ENCODE assay signal across 1 cellular context in the genomic region with DNA sequence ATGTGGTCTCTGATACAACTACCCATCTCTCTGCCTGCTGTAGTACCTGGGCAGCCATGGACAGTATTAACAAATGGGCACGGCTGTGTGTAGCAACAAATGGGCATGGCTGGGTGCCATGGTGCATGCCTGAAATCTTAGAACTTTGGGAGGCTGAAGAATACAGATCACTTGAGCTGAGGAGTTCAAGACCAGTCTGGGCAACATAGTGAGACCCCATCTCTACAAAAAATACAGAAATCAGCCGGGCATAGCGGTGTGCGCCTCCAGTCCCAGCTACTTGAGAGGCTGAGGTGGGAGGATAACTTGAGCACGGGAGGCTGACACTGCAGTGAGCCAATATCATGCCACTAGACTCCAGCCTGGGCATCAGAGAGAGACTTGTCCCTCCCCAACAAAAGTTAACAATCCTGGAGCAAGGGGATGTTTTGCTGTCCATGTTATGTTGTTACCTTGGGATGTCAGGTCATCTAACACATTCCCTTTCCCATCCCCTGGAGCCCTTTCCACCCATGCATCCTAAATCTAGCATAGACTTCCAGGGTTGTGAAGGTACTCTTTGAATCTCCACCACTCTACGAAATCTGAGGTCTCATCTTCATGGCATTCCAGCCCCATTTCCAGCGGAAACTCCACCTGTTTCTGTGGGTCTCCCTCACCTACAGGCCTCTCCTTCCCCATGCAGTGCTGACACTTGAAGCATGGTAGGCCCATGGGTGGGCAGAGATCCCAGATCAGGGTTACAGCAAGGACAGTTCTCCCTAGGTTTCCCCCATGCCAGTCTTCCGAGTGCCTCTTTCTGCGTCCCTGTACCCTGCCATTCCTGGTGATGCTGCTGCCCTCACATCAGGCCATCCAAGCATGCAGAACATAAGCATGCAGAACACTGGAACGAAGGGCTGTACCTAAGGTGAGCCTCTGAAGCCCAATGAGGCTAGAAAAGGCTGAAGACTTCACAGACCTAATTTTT.
A peak's percentile ranks its signal among the peaks of the same experiment; 100 is the strongest.
TF ChIP-seq lines count a peak whose summit lies in the region.

No MANE protein-coding gene starts in this region.

TF ChIP-seq in K562, 482 proteins besides CTCF, POLR2A, EP300 and RAD21 (continued from another document and continues in another):
- TF ChIP-seq, protein P1, sequence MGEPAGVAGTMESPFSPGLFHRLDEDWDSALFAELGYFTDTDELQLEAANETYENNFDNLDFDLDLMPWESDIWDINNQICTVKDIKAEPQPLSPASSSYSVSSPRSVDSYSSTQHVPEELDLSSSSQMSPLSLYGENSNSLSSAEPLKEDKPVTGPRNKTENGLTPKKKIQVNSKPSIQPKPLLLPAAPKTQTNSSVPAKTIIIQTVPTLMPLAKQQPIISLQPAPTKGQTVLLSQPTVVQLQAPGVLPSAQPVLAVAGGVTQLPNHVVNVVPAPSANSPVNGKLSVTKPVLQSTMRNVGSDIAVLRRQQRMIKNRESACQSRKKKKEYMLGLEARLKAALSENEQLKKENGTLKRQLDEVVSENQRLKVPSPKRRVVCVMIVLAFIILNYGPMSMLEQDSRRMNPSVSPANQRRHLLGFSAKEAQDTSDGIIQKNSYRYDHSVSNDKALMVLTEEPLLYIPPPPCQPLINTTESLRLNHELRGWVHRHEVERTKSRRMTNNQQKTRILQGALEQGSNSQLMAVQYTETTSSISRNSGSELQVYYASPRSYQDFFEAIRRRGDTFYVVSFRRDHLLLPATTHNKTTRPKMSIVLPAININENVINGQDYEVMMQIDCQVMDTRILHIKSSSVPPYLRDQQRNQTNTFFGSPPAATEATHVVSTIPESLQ (CRISPR knock-in tag; IDR thresholded peaks at IDR 0.05), result no peak
- TF ChIP-seq THRAP3 (IDR thresholded peaks at IDR 0.05; ENCODE audit: borderline replicate concordance), result peak; percentile 85; the same call in 1 of the 2 replicates
- no peak for TF ChIP-seq ZNF79 (CRISPR knock-in tag; IDR thresholded peaks at IDR 0.05; ENCODE audit: low read depth)
- TF ChIP-seq, protein P2, sequence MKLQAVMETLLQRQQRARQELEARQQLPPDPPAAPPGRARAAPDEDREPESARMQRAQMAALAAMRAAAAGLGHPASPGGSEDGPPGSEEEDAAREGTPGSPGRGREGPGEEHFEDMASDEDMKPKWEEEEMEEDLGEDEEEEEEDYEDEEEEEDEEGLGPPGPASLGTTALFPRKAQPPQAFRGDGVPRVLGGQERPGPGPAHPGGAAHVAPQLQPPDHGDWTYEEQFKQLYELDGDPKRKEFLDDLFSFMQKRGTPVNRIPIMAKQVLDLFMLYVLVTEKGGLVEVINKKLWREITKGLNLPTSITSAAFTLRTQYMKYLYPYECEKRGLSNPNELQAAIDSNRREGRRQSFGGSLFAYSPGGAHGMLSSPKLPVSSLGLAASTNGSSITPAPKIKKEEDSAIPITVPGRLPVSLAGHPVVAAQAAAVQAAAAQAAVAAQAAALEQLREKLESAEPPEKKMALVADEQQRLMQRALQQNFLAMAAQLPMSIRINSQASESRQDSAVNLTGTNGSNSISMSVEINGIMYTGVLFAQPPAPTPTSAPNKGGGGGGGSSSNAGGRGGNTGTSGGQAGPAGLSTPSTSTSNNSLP (IDR thresholded peaks at IDR 0.05; ENCODE audit: borderline replicate concordance, low read depth, low read length), result no peak
- TF ChIP-seq, protein P3, sequence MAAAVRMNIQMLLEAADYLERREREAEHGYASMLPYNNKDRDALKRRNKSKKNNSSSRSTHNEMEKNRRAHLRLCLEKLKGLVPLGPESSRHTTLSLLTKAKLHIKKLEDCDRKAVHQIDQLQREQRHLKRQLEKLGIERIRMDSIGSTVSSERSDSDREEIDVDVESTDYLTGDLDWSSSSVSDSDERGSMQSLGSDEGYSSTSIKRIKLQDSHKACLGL (CRISPR knock-in tag; IDR thresholded peaks at IDR 0.05; ENCODE audit: borderline replicate concordance, poor library complexity, severe bottlenecking), result no peak
- no peak for TF ChIP-seq NFIC (IDR thresholded peaks at IDR 0.05)
- TF ChIP-seq, protein P4, sequence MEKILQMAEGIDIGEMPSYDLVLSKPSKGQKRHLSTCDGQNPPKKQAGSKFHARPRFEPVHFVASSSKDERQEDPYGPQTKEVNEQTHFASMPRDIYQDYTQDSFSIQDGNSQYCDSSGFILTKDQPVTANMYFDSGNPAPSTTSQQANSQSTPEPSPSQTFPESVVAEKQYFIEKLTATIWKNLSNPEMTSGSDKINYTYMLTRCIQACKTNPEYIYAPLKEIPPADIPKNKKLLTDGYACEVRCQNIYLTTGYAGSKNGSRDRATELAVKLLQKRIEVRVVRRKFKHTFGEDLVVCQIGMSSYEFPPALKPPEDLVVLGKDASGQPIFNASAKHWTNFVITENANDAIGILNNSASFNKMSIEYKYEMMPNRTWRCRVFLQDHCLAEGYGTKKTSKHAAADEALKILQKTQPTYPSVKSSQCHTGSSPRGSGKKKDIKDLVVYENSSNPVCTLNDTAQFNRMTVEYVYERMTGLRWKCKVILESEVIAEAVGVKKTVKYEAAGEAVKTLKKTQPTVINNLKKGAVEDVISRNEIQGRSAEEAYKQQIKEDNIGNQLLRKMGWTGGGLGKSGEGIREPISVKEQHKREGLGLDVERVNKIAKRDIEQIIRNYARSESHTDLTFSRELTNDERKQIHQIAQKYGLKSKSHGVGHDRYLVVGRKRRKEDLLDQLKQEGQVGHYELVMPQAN (IDR thresholded peaks at IDR 0.05; ENCODE audit: borderline replicate concordance), result no peak
- TF ChIP-seq, protein P5, sequence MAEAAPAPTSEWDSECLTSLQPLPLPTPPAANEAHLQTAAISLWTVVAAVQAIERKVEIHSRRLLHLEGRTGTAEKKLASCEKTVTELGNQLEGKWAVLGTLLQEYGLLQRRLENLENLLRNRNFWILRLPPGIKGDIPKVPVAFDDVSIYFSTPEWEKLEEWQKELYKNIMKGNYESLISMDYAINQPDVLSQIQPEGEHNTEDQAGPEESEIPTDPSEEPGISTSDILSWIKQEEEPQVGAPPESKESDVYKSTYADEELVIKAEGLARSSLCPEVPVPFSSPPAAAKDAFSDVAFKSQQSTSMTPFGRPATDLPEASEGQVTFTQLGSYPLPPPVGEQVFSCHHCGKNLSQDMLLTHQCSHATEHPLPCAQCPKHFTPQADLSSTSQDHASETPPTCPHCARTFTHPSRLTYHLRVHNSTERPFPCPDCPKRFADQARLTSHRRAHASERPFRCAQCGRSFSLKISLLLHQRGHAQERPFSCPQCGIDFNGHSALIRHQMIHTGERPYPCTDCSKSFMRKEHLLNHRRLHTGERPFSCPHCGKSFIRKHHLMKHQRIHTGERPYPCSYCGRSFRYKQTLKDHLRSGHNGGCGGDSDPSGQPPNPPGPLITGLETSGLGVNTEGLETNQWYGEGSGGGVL (CRISPR knock-in tag; IDR thresholded peaks at IDR 0.05), result no peak
- TF ChIP-seq ZFX (CRISPR knock-in tag; IDR thresholded peaks at IDR 0.05), result no peak
- TF ChIP-seq STAT5A (IDR thresholded peaks at IDR 0.05; ENCODE audit: borderline replicate concordance, low read length), result peak; percentile 29; the same call in 1 of the 2 replicates
- TF ChIP-seq POLR2G (IDR thresholded peaks at IDR 0.05; ENCODE audit: low read depth, low read length), result peak; percentile 59; the same call in 1 of the 2 replicates
- no peak for TF ChIP-seq CHD2 (IDR thresholded peaks at IDR 0.05; ENCODE audit: low read depth, low read length)
- TF ChIP-seq SRSF9 (IDR thresholded peaks at IDR 0.05; ENCODE audit: borderline replicate concordance, low read depth, low read length), result no peak
- peak; percentile 70; the same call in 1 of the 2 replicates for TF ChIP-seq CTBP1 (IDR thresholded peaks at IDR 0.05; ENCODE audit: borderline replicate concordance)
- no peak for TF ChIP-seq SPI1 (IDR thresholded peaks at IDR 0.05; ENCODE audit: borderline replicate concordance, low read depth, low read length)
- TF ChIP-seq GATA2 (CRISPR knock-in tag; IDR thresholded peaks at IDR 0.05), result no peak
- TF ChIP-seq, protein P6, sequence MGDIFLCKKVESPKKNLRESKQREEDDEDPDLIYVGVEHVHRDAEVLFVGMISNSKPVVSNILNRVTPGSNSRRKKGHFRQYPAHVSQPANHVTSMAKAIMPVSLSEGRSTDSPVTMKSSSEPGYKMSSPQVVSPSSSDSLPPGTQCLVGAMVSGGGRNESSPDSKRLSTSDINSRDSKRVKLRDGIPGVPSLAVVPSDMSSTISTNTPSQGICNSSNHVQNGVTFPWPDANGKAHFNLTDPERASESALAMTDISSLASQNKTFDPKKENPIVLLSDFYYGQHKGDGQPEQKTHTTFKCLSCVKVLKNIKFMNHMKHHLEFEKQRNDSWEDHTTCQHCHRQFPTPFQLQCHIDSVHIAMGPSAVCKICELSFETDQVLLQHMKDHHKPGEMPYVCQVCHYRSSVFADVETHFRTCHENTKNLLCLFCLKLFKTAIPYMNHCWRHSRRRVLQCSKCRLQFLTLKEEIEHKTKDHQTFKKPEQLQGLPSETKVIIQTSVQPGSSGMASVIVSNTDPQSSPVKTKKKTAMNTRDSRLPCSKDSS (IDR thresholded peaks at IDR 0.05; ENCODE audit: low read depth, partially characterized antibody), result no peak
- no peak for TF ChIP-seq ZSCAN29 (IDR thresholded peaks at IDR 0.05)
- TF ChIP-seq CAMTA2 (CRISPR knock-in tag; conservative IDR thresholded peaks at IDR 0.05), result 0 out of 2 replicates have a peak, but pooled peaks have one; percentile 34
- TF ChIP-seq EP400 (IDR thresholded peaks at IDR 0.05), result no peak
- TF ChIP-seq KDM5B (IDR thresholded peaks at IDR 0.05; ENCODE audit: insufficient replicate concordance, low read depth, low read length), result no peak
- TF ChIP-seq SAP30 (IDR thresholded peaks at IDR 0.05; ENCODE audit: borderline replicate concordance, insufficient read depth, low read depth, low read length, poor library complexity, severe bottlenecking), result no peak
- peak; percentile 38 for TF ChIP-seq CCNT2 (IDR thresholded peaks at IDR 0.05; ENCODE audit: borderline replicate concordance, extremely low read depth, insufficient read length, low read depth, low read length)
- TF ChIP-seq ZNF121 (CRISPR knock-in tag; conservative IDR thresholded peaks at IDR 0.05), result peak; percentile 93
- TF ChIP-seq CC2D1A (IDR thresholded peaks at IDR 0.05), result no peak
- no peak for TF ChIP-seq FOXK2 (conservative IDR thresholded peaks at IDR 0.05 in 1 of 2, IDR thresholded peaks at IDR 0.05 in 1 of 2; ENCODE audit: low read depth in 2 of 2)
- no peak for TF ChIP-seq MCM3 (IDR thresholded peaks at IDR 0.05)
- TF ChIP-seq NUFIP1 (IDR thresholded peaks at IDR 0.05; ENCODE audit: partially characterized antibody), result no peak
- TF ChIP-seq TARDBP (IDR thresholded peaks at IDR 0.05), result peak; percentile 27; the same call in 1 of the 2 replicates
- no peak for TF ChIP-seq FOXJ3 (CRISPR knock-in tag; IDR thresholded peaks at IDR 0.05)
- TF ChIP-seq NEUROD1 (IDR thresholded peaks at IDR 0.05; ENCODE audit: borderline replicate concordance, low read depth, low read length, partially characterized antibody), result no peak
- TF ChIP-seq CBFA2T2 (conservative IDR thresholded peaks at IDR 0.05), result no peak
- TF ChIP-seq ZNF830 (CRISPR knock-in tag; IDR thresholded peaks at IDR 0.05), result peak; percentile 13; the same call in 1 of the 2 replicates
- TF ChIP-seq DACH1 (IDR thresholded peaks at IDR 0.05; ENCODE audit: partially characterized antibody), result no peak
- no peak for TF ChIP-seq NFYB (IDR thresholded peaks at IDR 0.05; ENCODE audit: extremely low read depth, insufficient read length)
- TF ChIP-seq, protein P7, sequence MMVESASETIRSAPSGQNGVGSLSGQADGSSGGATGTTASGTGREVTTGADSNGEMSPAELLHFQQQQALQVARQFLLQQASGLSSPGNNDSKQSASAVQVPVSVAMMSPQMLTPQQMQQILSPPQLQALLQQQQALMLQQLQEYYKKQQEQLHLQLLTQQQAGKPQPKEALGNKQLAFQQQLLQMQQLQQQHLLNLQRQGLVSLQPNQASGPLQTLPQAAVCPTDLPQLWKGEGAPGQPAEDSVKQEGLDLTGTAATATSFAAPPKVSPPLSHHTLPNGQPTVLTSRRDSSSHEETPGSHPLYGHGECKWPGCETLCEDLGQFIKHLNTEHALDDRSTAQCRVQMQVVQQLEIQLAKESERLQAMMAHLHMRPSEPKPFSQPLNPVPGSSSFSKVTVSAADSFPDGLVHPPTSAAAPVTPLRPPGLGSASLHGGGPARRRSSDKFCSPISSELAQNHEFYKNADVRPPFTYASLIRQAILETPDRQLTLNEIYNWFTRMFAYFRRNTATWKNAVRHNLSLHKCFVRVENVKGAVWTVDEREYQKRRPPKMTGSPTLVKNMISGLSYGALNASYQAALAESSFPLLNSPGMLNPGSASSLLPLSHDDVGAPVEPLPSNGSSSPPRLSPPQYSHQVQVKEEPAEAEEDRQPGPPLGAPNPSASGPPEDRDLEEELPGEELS (CRISPR knock-in tag; IDR thresholded peaks at IDR 0.05; ENCODE audit: borderline replicate concordance), result no peak
- no peak for TF ChIP-seq KLF13 (tag; IDR thresholded peaks at IDR 0.05; ENCODE audit: borderline replicate concordance, low read depth)
- no peak for TF ChIP-seq ZKSCAN8 (CRISPR knock-in tag; IDR thresholded peaks at IDR 0.05)
- TF ChIP-seq, protein P8, sequence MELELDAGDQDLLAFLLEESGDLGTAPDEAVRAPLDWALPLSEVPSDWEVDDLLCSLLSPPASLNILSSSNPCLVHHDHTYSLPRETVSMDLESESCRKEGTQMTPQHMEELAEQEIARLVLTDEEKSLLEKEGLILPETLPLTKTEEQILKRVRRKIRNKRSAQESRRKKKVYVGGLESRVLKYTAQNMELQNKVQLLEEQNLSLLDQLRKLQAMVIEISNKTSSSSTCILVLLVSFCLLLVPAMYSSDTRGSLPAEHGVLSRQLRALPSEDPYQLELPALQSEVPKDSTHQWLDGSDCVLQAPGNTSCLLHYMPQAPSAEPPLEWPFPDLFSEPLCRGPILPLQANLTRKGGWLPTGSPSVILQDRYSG (tag; conservative IDR thresholded peaks at IDR 0.05; ENCODE audit: low read depth), result no peak
- no peak for TF ChIP-seq MTA2 (IDR thresholded peaks at IDR 0.05; ENCODE audit: low read depth)
- no peak for TF ChIP-seq RBBP5 (IDR thresholded peaks at IDR 0.05; ENCODE audit: borderline replicate concordance, insufficient read depth, low read length, poor library complexity, severe bottlenecking)
- TF ChIP-seq ZNF717 (CRISPR knock-in tag; IDR thresholded peaks at IDR 0.05), result peak; percentile 69; the same call in 1 of the 2 replicates
- TF ChIP-seq ELF2 (CRISPR knock-in tag; IDR thresholded peaks at IDR 0.05), result no peak; the same call in 1 of the 2 replicates
- no peak for TF ChIP-seq ZNF354B (CRISPR knock-in tag; IDR thresholded peaks at IDR 0.05)
- TF ChIP-seq CBX2 (IDR thresholded peaks at IDR 0.05; ENCODE audit: insufficient read depth, low read length, poor library complexity, severe bottlenecking), result no peak
- no peak for TF ChIP-seq PHF8 (IDR thresholded peaks at IDR 0.05; ENCODE audit: borderline replicate concordance, low read length)
- TF ChIP-seq, protein P9, sequence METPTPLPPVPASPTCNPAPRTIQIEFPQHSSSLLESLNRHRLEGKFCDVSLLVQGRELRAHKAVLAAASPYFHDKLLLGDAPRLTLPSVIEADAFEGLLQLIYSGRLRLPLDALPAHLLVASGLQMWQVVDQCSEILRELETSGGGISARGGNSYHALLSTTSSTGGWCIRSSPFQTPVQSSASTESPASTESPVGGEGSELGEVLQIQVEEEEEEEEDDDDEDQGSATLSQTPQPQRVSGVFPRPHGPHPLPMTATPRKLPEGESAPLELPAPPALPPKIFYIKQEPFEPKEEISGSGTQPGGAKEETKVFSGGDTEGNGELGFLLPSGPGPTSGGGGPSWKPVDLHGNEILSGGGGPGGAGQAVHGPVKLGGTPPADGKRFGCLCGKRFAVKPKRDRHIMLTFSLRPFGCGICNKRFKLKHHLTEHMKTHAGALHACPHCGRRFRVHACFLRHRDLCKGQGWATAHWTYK (CRISPR knock-in tag; IDR thresholded peaks at IDR 0.05), result peak; percentile 75
- no peak for TF ChIP-seq ZC3H4 (CRISPR knock-in tag; IDR thresholded peaks at IDR 0.05; ENCODE audit: borderline replicate concordance)
- TF ChIP-seq NR2C1 (IDR thresholded peaks at IDR 0.05), result no peak
- TF ChIP-seq NR2C1 (tag; IDR thresholded peaks at IDR 0.05), result no peak
- TF ChIP-seq SIRT6 (IDR thresholded peaks at IDR 0.05; ENCODE audit: low read depth, low read length), result peak; percentile 48
- no peak for TF ChIP-seq CBFA2T3 (IDR thresholded peaks at IDR 0.05)
